In genomic region chr9:93071464-93071863, GRCh38 we compare ENCODE assay signal across 9 cellular contexts. TPM values are rescaled to one million over a fixed set of nuclear protein-coding genes. Genes with fewer than 3 reads are reported as not detected.
A peak's percentile ranks its signal among the peaks of the same experiment; 100 is the strongest.
DNase-seq lines count a peak whose midpoint lies in the region; ATAC-seq, FAIRE-seq and TF ChIP-seq lines count a peak whose summit lies in the region.
"Had no signal": no experiment of that assay in that cellular context is flagged by ENCODE, and none has a peak within 500 bp of the region (broad histone marks: within the 10 kb centered on the region; RNA-seq: fewer than 3 reads in every experiment).

No MANE protein-coding gene starts in this region.

- no peaks in the 10 kb centered on the region for H3K27me3 Mint-ChIP-seq in CD8-positive, alpha-beta T cell (ENCODE audit: low read depth)

- no peaks in the 10 kb centered on the region for H3K9me3 ChIP-seq in CD8-positive, alpha-beta T cell (ENCODE audit: low read length)
- H3K9me3 ChIP-seq in SJCRH30 (replicated peaks): no peaks in the 10 kb centered on the region

- H3K27me3 ChIP-seq in CD8-positive, alpha-beta T cell (ENCODE audit: insufficient read depth, low read length): no peaks in the 10 kb centered on the region
- H3K27me3 ChIP-seq in SJCRH30: no peaks in the 10 kb centered on the region

- intact Hi-C loops in CD8-positive, alpha-beta T cell (cut with DNase I, micrococcal nuclease): no loop called here

- CTCF ChIA-PET in CD8-positive, alpha-beta T cell (lab: Charles Lee): interaction anchor here (0.9 to 2.0 kb wide), 3 partner anchors 38 to 118 kb away, joined by 3 to 7 read pairs (median 3); no protein-coding TSS in a partner anchor

- H3K4me3 Mint-ChIP-seq in CD8-positive, alpha-beta T cell: no peak overlapping the region

- peaks cover 71% of the 10 kb centered on the region for H3K4me1 Mint-ChIP-seq in CD8-positive, alpha-beta T cell (ENCODE audit: low read depth)

- no peaks in the 10 kb centered on the region for H3K9me3 Mint-ChIP-seq in CD8-positive, alpha-beta T cell

- H3K4me1 ChIP-seq in CD8-positive, alpha-beta T cell (ENCODE audit: insufficient read depth, low read length): peaks cover 64% of the 10 kb centered on the region
- H3K4me1 ChIP-seq in SJCRH30: peaks cover 4% of the 10 kb centered on the region; the same call in 1 of the 2 replicates

- no peak for ATAC-seq in CD8-positive, alpha-beta T cell
- ATAC-seq in HG02610 (IDR thresholded peaks at IDR 0.05; ENCODE audit: unreplicated experiment): no peak

- no peak overlapping the region for H3K27ac ChIP-seq in CD8-positive, alpha-beta T cell (ENCODE audit: low read depth, low read length)
- no peak overlapping the region for H3K27ac ChIP-seq in SJCRH30

- H3K27ac Mint-ChIP-seq in CD8-positive, alpha-beta T cell: peak overlapping the region; percentile 77

- DNase-seq in CD8-positive, alpha-beta T cell: no peak
- DNase-seq in GM18507 (ENCODE audit: extremely low spot score, insufficient read length, low read depth) (no peak), SJCRH30 (peak; percentile 55 to 77), iPS-NIHi11 (ENCODE audit: low spot score) (peak; percentile 77), occipital lobe (lab: John Stamatoyannopoulos, UW) (no peak), NCI-H2081 treated with DMSO at 0.1 percent for 48 hours (lab: John Stamatoyannopoulos, UW) (no peak)
- no peak for DNase-seq in activated CD8-positive, alpha-beta memory T cell treated with anti-CD3 and anti-CD28 coated beads, Interleukin-2, amount 50 U/mL, for 4 hours

- POLR2A ChIA-PET in CD8-positive, alpha-beta T cell (lab: Charles Lee): interaction anchor here (0.9 kb wide), 1 partner anchor 24 kb away, joined by 3 read pairs; no protein-coding TSS in a partner anchor

- H3K4me3 ChIP-seq in CD8-positive, alpha-beta T cell (ENCODE audit: low read depth, low read length): no peak overlapping the region
- H3K4me3 ChIP-seq in SJCRH30: no peak overlapping the region

- peak; percentile 58 for FAIRE-seq in GM18507 (lab: Jason Lieb, UNC)

- no peak for TF ChIP-seq CTCF in CD8-positive, alpha-beta T cell (IDR thresholded peaks at IDR 0.05)

- H3K36me3 ChIP-seq in CD8-positive, alpha-beta T cell (ENCODE audit: insufficient read depth, low read length): peaks cover 16% of the 10 kb centered on the region
- H3K36me3 ChIP-seq in SJCRH30: no peaks in the 10 kb centered on the region

- H3K36me3 Mint-ChIP-seq in CD8-positive, alpha-beta T cell: peaks cover 58% of the 10 kb centered on the region

RNA-seq across cellular contexts. Expression of gene SUSD3, which starts 13.0 kb away (rescaled TPM):
- total RNA-seq in CD8-positive, alpha-beta T cell: 10 to 100 TPM; 20.6 to 22.7 TPM
- total RNA-seq in SJCRH30 (2014; rRNA removed; shearing (Covaris generic)): not detected in 2 replicates
- total RNA-seq in occipital lobe: 1.6 TPM
- total RNA-seq: glomerular endothelial cell had no signal

RNA-seq across cellular contexts. Expression of gene CARD19, which starts 24.6 kb away (rescaled TPM):
- total RNA-seq in CD8-positive, alpha-beta T cell: 10 to 100 TPM; 72.1 to 78.0 TPM
- 36.9 and 41.6 TPM in 2 replicates for total RNA-seq in SJCRH30 (2014; rRNA removed; shearing (Covaris generic))
- 15.3 TPM for total RNA-seq in occipital lobe

Comparison
In these comparisons a context has a peak if more than half of its experiments do, and no peak if none do; other contexts are left out.
1. DNase-seq: peak in SJCRH30 (2 of 2) and iPS-NIHi11 (single experiment); none in CD8-positive, alpha-beta T cell (0 of 7), GM18507 (single experiment), activated CD8-positive, alpha-beta memory T cell treated with anti-CD3 and anti-CD28 coated beads, Interleukin-2, amount 50 U/mL, for 4 hours (single experiment), occipital lobe (single experiment) and NCI-H2081 treated with DMSO at 0.1 percent for 48 hours (single experiment).